1 cellular context compared by ENCODE assay signal in the genomic region with DNA sequence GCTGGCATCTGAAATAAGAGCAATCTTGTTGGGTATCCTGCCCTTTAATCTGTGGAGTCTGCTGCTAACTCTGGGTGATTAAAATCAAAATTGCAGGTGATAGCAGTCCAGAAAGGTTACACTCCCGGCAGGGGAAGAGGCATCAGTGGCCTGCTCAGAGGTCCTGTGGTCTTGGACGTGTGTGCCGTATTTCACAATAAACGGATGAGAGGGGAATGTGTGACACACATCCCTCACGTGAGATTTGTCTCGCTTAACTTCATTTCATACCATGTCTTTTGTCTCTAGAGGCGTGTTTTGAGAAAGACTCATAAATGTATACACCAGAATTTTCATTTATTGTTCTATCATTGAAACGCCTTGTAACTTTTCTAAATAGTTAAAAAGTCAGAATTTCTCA.
A peak's percentile ranks its signal among the peaks of the same experiment; 100 is the strongest.
TF ChIP-seq lines count a peak whose summit lies in the region.

No MANE protein-coding gene starts in this region.

TF ChIP-seq in HepG2, 621 proteins besides CTCF, POLR2A, EP300 and RAD21:
- TF ChIP-seq NFE2L1 (CRISPR knock-in tag; IDR thresholded peaks at IDR 0.05; ENCODE audit: borderline replicate concordance) (no peak), BHLHE40 (IDR thresholded peaks at IDR 0.05; ENCODE audit: low read length) (peak; percentile 52; the same call in 1 of the 2 replicates), CEBPB (IDR thresholded peaks at IDR 0.05; ENCODE audit: borderline replicate concordance, low read depth, low read length) (0 out of 2 replicates have a peak, but pooled peaks have one; percentile 28)
